Comparison of ENCODE assay signal across 5 cellular contexts in genomic region chr2:81242502-81242901, GRCh38.
"Had no signal": no experiment of that assay in that cellular context is flagged by ENCODE, and none has a peak within 500 bp of the region (broad histone marks: within the 10 kb centered on the region; RNA-seq: fewer than 3 reads in every experiment).

No MANE protein-coding gene starts in this region.

- H3K9me3 Mint-ChIP-seq: H9 had no signal

- H3K4me3 ChIP-seq: GM23248, K562 had no signal

- H3K4me3 Mint-ChIP-seq: H9 had no signal

- ATAC-seq: K562 had no signal

- H3K27ac ChIP-seq: GM23248 had no signal

- H3K4me1 Mint-ChIP-seq: H9 had no signal

- H3K9ac ChIP-seq: GM23248 had no signal

- H3K27ac Mint-ChIP-seq: H9 had no signal

- DNase-seq: GM23248, H9, HCEC 1CT, IMR-90 had no signal
